ENCODE assay signal across 21 cellular contexts in the genomic region with DNA sequence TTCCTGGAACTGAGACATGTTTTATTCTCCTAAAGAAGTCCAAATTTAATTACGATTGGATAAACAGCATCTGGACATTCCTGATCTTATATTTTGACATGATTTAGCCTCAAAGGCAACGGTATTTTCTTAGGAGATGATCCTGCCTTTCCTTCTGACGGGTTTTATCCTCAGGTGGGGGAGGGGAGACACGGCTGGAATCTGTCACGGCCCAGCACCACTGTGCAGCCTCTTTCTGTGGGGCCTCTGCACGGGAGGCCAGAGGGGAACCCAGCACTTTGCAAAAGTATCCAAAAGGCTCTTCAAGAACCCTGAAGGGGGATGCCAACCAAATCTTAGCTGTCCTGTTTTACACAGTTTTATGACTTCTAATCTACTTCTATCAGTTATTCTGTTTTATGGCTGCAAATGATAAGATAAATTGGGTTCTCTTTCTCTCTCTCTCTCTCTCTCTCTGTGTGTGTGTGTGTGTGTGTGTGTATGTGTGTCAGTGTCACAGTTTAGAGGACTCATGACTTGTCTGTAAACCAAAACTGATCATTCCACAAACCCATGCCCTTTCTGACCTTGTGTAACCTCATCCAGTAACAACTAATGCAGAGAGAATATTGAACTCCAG.
"Had no signal": no experiment of that assay in that cellular context is flagged by ENCODE, and none has a peak within 500 bp of the region (broad histone marks: within the 10 kb centered on the region; RNA-seq: fewer than 3 reads in every experiment).

No MANE protein-coding gene starts in this region.

- H3K27me3 ChIP-seq: stomach, tibial nerve had no signal

- DNase-seq: activated CD4-positive, alpha-beta memory T cell treated with anti-CD3 and anti-CD28 coated beads, Interleukin-2, amount 10 ng/mL, durations not matched to agents 7 days and 5 days; activated CD4-positive, alpha-beta T cell treated with anti-CD3 and anti-CD28 coated beads for 48 hours; activated CD4-positive, CD25-positive, alpha-beta regulatory T cell; activated effector memory CD4-positive, alpha-beta T cell treated with anti-CD3 and anti-CD28 coated beads, Interleukin-2, amount 50 U/mL, for 16 hours; activated naive CD4-positive, alpha-beta T cell treated with anti-CD3 and anti-CD28 coated beads, Interleukin-2, amount 10 ng/mL, durations not matched to agents 7 days and 5 days; activated naive CD8-positive, alpha-beta T cell treated with anti-CD3 and anti-CD28 coated beads, Interleukin-2, amount 50 U/mL, for 24 hours; activated T-cell treated with anti-CD3 and anti-CD28 coated beads, Interleukin-2, amount 50 U/mL, for 72 hours; cerebellar nuclear complex; immature natural killer cell; left ventricle myocardium superior; mammary epithelial cell; midbrain; stimulated activated CD4-positive, alpha-beta T cell treated with anti-CD3 and anti-CD28 coated beads, Interleukin-15, amount 100 ng/mL, for 24 hours; stomach; T-helper 9 cell had no signal

- H3K36me3 Mint-ChIP-seq: activated naive CD4-positive, alpha-beta T cell treated with anti-CD3 and anti-CD28 coated beads, Interleukin-2, amount 10 ng/mL, durations not matched to agents 7 days and 5 days; immature natural killer cell; stimulated activated memory B cell treated with anti-CD40 and anti-IgM and Interleukin-4, amounts not matched to agents 10 μg/mL and 1 μg/mL and 100 μg/mL, for 72 hours had no signal

- ATAC-seq: activated naive CD8-positive, alpha-beta T cell treated with anti-CD3 and anti-CD28 coated beads, Interleukin-2, amount 50 U/mL, for 24 hours; activated T-cell treated with anti-CD3 and anti-CD28 coated beads, Interleukin-2, amount 50 U/mL, for 72 hours; left ventricle myocardium superior; sciatic nerve; stimulated activated memory B cell treated with anti-CD40 and anti-IgM and Interleukin-4, amounts not matched to agents 10 μg/mL and 1 μg/mL and 100 μg/mL, for 72 hours had no signal

- H3K27ac Mint-ChIP-seq: activated CD4-positive, alpha-beta memory T cell treated with anti-CD3 and anti-CD28 coated beads, Interleukin-2, amount 10 ng/mL, durations not matched to agents 7 days and 5 days; activated naive CD4-positive, alpha-beta T cell treated with anti-CD3 and anti-CD28 coated beads, Interleukin-2, amount 10 ng/mL, durations not matched to agents 7 days and 5 days; activated naive CD8-positive, alpha-beta T cell treated with anti-CD3 and anti-CD28 coated beads, Interleukin-2, amount 50 U/mL, for 24 hours; activated T-cell treated with anti-CD3 and anti-CD28 coated beads, Interleukin-2, amount 50 U/mL, for 72 hours; immature natural killer cell; stimulated activated memory B cell treated with anti-CD40 and anti-IgM and Interleukin-4, amounts not matched to agents 10 μg/mL and 1 μg/mL and 100 μg/mL, for 72 hours had no signal

- H3K9me3 ChIP-seq: stomach, suprapubic skin, tibial nerve had no signal

- H3K4me3 ChIP-seq: coronary artery, smooth muscle cell, stomach, suprapubic skin, tibial nerve had no signal

- H3K27ac ChIP-seq: coronary artery, stomach, suprapubic skin, tibial nerve had no signal

- H3K36me3 ChIP-seq: stomach, suprapubic skin, tibial nerve had no signal

- H3K9me3 Mint-ChIP-seq: activated CD4-positive, alpha-beta memory T cell treated with anti-CD3 and anti-CD28 coated beads, Interleukin-2, amount 10 ng/mL, durations not matched to agents 7 days and 5 days; activated naive CD4-positive, alpha-beta T cell treated with anti-CD3 and anti-CD28 coated beads, Interleukin-2, amount 10 ng/mL, durations not matched to agents 7 days and 5 days; activated naive CD8-positive, alpha-beta T cell treated with anti-CD3 and anti-CD28 coated beads, Interleukin-2, amount 50 U/mL, for 24 hours; activated T-cell treated with anti-CD3 and anti-CD28 coated beads, Interleukin-2, amount 50 U/mL, for 72 hours; immature natural killer cell; stimulated activated memory B cell treated with anti-CD40 and anti-IgM and Interleukin-4, amounts not matched to agents 10 μg/mL and 1 μg/mL and 100 μg/mL, for 72 hours had no signal

- H3K4me1 Mint-ChIP-seq: activated CD4-positive, alpha-beta memory T cell treated with anti-CD3 and anti-CD28 coated beads, Interleukin-2, amount 10 ng/mL, durations not matched to agents 7 days and 5 days; activated naive CD4-positive, alpha-beta T cell treated with anti-CD3 and anti-CD28 coated beads, Interleukin-2, amount 10 ng/mL, durations not matched to agents 7 days and 5 days; activated naive CD8-positive, alpha-beta T cell treated with anti-CD3 and anti-CD28 coated beads, Interleukin-2, amount 50 U/mL, for 24 hours; immature natural killer cell; stimulated activated memory B cell treated with anti-CD40 and anti-IgM and Interleukin-4, amounts not matched to agents 10 μg/mL and 1 μg/mL and 100 μg/mL, for 72 hours had no signal

- H3K4me3 Mint-ChIP-seq: activated CD4-positive, alpha-beta memory T cell treated with anti-CD3 and anti-CD28 coated beads, Interleukin-2, amount 10 ng/mL, durations not matched to agents 7 days and 5 days; activated naive CD4-positive, alpha-beta T cell treated with anti-CD3 and anti-CD28 coated beads, Interleukin-2, amount 10 ng/mL, durations not matched to agents 7 days and 5 days; activated naive CD8-positive, alpha-beta T cell treated with anti-CD3 and anti-CD28 coated beads, Interleukin-2, amount 50 U/mL, for 24 hours; activated T-cell treated with anti-CD3 and anti-CD28 coated beads, Interleukin-2, amount 50 U/mL, for 72 hours; immature natural killer cell; stimulated activated memory B cell treated with anti-CD40 and anti-IgM and Interleukin-4, amounts not matched to agents 10 μg/mL and 1 μg/mL and 100 μg/mL, for 72 hours had no signal

- H3K4me2 ChIP-seq: smooth muscle cell had no signal
